Comparison of ENCODE assay signal across 15 cellular contexts in the genomic region with DNA sequence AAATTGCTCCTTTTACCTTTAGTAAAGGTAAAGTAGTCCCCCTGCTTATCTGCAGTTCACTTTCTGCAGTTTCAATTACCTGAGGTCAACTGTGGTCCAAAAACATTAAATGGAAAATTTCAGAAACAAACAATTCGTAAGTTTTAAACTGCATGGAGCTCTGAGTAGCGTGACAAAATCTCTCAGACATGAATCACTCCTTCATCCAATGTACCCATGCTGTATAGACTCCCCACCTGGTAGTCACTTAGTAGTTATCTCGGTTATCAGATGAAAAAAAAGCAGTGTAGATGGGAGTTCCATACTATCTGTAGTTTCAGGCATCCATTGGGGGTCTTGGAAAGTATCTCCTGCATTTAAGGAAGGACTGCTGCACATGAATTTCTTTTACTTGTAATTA. TPM values are rescaled to one million over a fixed set of nuclear protein-coding genes. Genes with fewer than 3 reads are reported as not detected.
"Had no signal": no experiment of that assay in that cellular context is flagged by ENCODE, and none has a peak within 500 bp of the region (broad histone marks: within the 10 kb centered on the region; RNA-seq: fewer than 3 reads in every experiment).

No MANE protein-coding gene starts in this region.

- H3K9me3 Mint-ChIP-seq: activated naive CD8-positive, alpha-beta T cell treated with anti-CD3 and anti-CD28 coated beads, Interleukin-2, amount 50 U/mL, for 24 hours had no signal

- H3K27me3 ChIP-seq: cardiac muscle cell, SJCRH30, upper lobe of left lung had no signal

- H3K4me1 ChIP-seq: foreskin keratinocyte, parathyroid adenoma, SJCRH30, stomach, upper lobe of left lung had no signal

- H2AFZ ChIP-seq: parathyroid adenoma had no signal

- ATAC-seq: activated naive CD8-positive, alpha-beta T cell treated with anti-CD3 and anti-CD28 coated beads, Interleukin-2, amount 50 U/mL, for 24 hours; foreskin keratinocyte had no signal

- H3K4me3 Mint-ChIP-seq: activated naive CD8-positive, alpha-beta T cell treated with anti-CD3 and anti-CD28 coated beads, Interleukin-2, amount 50 U/mL, for 24 hours; naive B cell had no signal

- H3K4me1 Mint-ChIP-seq: activated naive CD8-positive, alpha-beta T cell treated with anti-CD3 and anti-CD28 coated beads, Interleukin-2, amount 50 U/mL, for 24 hours; naive B cell had no signal

- H3K27ac ChIP-seq: cardiac muscle cell, foreskin keratinocyte, parathyroid adenoma, SJCRH30 had no signal

- H3K9ac ChIP-seq: parathyroid adenoma had no signal

- H3K27ac Mint-ChIP-seq: activated naive CD8-positive, alpha-beta T cell treated with anti-CD3 and anti-CD28 coated beads, Interleukin-2, amount 50 U/mL, for 24 hours; naive B cell had no signal

- DNase-seq: activated CD4-positive, alpha-beta T cell treated with anti-CD3 and anti-CD28 coated beads, Interleukin-2, amount 50 U/mL, for 1 hour; activated naive CD4-positive, alpha-beta T cell treated with Interleukin-2 at 50 U/mL for 16 hours; activated naive CD8-positive, alpha-beta T cell treated with anti-CD3 and anti-CD28 coated beads, Interleukin-2, amount 50 U/mL, for 24 hours; effector memory CD4-positive, alpha-beta T cell; foreskin keratinocyte; naive B cell; SJCRH30; stimulated activated CD4-positive, alpha-beta T cell treated with anti-CD3 and anti-CD28 coated beads, Interleukin-12 subunit alpha, Interleukin-12 subunit beta, amount 100 ng/mL, for 4 hours; stimulated activated CD4-positive, alpha-beta T cell treated with anti-CD3 and anti-CD28 coated beads, Interleukin-2, amount 100 ng/mL, for 24 hours; stomach; upper lobe of left lung had no signal

- H3K36me3 Mint-ChIP-seq: naive B cell had no signal

- H3K36me3 ChIP-seq: cardiac muscle cell, SJCRH30, stomach, upper lobe of left lung had no signal

- H3K79me2 ChIP-seq: parathyroid adenoma had no signal

- H3K9me3 ChIP-seq: SJCRH30, stomach, upper lobe of left lung had no signal

- H3K4me3 ChIP-seq: cardiac muscle cell, SJCRH30, stomach, upper lobe of left lung had no signal

RNA-seq across cellular contexts. Expression of gene UNC5C, which starts 7.7 kb away (rescaled TPM):
- total RNA-seq: activated CD8-positive, alpha-beta memory T cell treated with anti-CD3 and anti-CD28 coated beads for 36 hours; foreskin keratinocyte; mononuclear cell; SJCRH30 had no signal
- polyA plus RNA-seq: foreskin keratinocyte had no signal
